ENCODE assay signal across 20 cellular contexts in genomic region chr4:11252149-11252548, GRCh38.
DNase-seq lines count a peak whose midpoint lies in the region; ATAC-seq and TF ChIP-seq lines count a peak whose summit lies in the region.
"Had no signal": no experiment of that assay in that cellular context is flagged by ENCODE, and none has a peak within 500 bp of the region (broad histone marks: within the 10 kb centered on the region; RNA-seq: fewer than 3 reads in every experiment).

No MANE protein-coding gene starts in this region.

- peaks cover 8% of the 10 kb centered on the region in 2 experiments for H3K4me1 Mint-ChIP-seq in H9

- H2AK5ac ChIP-seq in H9 (ENCODE audit: insufficient read length, low read length) (no peak overlapping the region), neuronal stem cell (ENCODE audit: low read depth, low read length) (no peak overlapping the region)

- H3K4ac ChIP-seq in H9 (ENCODE audit: low read depth, low read length) = no peak overlapping the region
- H3K4ac ChIP-seq in neuronal stem cell (ENCODE audit: low read length) = no peak overlapping the region

- no peak overlapping the region for H3K56ac ChIP-seq in H9 (ENCODE audit: insufficient read length, low read depth, low read length)

- H3K27me3 ChIP-seq in H9 (ENCODE audit: insufficient read depth, low read length) (no peaks in the 10 kb centered on the region), OCI-LY3 (ENCODE audit: low read depth, low read length) (no peaks in the 10 kb centered on the region), neuronal stem cell (ENCODE audit: control insufficient read depth in 3 of 3, insufficient read depth in 3 of 3, low read depth in 1 of 3, low read length in 3 of 3) (no peaks in the 10 kb centered on the region)

- H4K5ac ChIP-seq in H9 (ENCODE audit: insufficient read length, low read depth, low read length) = no peak overlapping the region

- H4K91ac ChIP-seq in H9 (ENCODE audit: insufficient read length, low read depth, low read length) (no peak overlapping the region), neuronal stem cell (ENCODE audit: low read depth, low read length, poor library complexity) (no peak overlapping the region)

- H3K9ac ChIP-seq in H9 (ENCODE audit: extremely low read depth, insufficient read length, low read length) (no peak overlapping the region), OCI-LY3 (ENCODE audit: low read length) (no peak overlapping the region), neuronal stem cell (ENCODE audit: low read depth, low read length, poor library complexity) (no peak overlapping the region)
- H3K9ac ChIP-seq: GM23248 had no signal

- H3K23ac ChIP-seq in H9 (ENCODE audit: insufficient read length, low read depth, low read length) = no peak overlapping the region
- no peak overlapping the region for H3K23ac ChIP-seq in neuronal stem cell (ENCODE audit: low read depth, low read length, poor library complexity)

- H3K18ac ChIP-seq in H9 (ENCODE audit: insufficient read length, low read depth, low read length) = no peak overlapping the region
- H3K18ac ChIP-seq in neuronal stem cell (ENCODE audit: low read length) = peak overlapping the region; percentile 9

- H3K79me1 ChIP-seq in H9 (ENCODE audit: insufficient read depth, low read depth, low read length, poor library complexity, severe bottlenecking) = no peaks in the 10 kb centered on the region
- no peaks in the 10 kb centered on the region for H3K79me1 ChIP-seq in neuronal stem cell (ENCODE audit: low read depth, low read length)

- no peaks in the 10 kb centered on the region for H4K20me1 ChIP-seq in H9 (ENCODE audit: control insufficient read depth, insufficient read depth, insufficient read length)
- no peaks in the 10 kb centered on the region for H4K20me1 ChIP-seq in OCI-LY3 (ENCODE audit: insufficient read depth, low read length)

- DNase-seq in GM12865 (ENCODE audit: low read depth) = peak; percentile 41
- peak; percentile 51 for DNase-seq in H9
- no peak for DNase-seq in neuronal stem cell (ENCODE audit: low spot score)
- no peak for DNase-seq in SIG-M5 treated with dmso at 0.1 percent for 504 hours (lab: John Stamatoyannopoulos, UW; ENCODE audit: unreplicated experiment)
- DNase-seq in Right ventricle myocardium inferior (ENCODE audit: missing footprints) = no peak
- DNase-seq: ACHN; CD8-positive, alpha-beta T cell; DND-41; GM23248; MM.1S; NCI-H2029 treated with DMSO at 0.1 percent for 48 hours; NCI-H226; NCI-H526 treated with DMSO at 0.1 percent for 48 hours; SIG-M5; SW 1271 had no signal

- H2BK5ac ChIP-seq in H9 (ENCODE audit: insufficient read length, low read length) = no peak overlapping the region
- no peak overlapping the region for H2BK5ac ChIP-seq in neuronal stem cell (ENCODE audit: low read length)

- WGBS in H9 (ENCODE audit: extremely low coverage, insufficient read length, low lambda C conversion rate) = no CpG with 5 or more reads among the region's 3 CpGs
- no CpG with 5 or more reads among the region's 3 CpGs for WGBS in neuronal stem cell (ENCODE audit: extremely low coverage in 2 of 2, insufficient read length in 2 of 2, insufficient replicate concordance in 1 of 2), 2 donors

- H3K27me3 Mint-ChIP-seq in H9 (ENCODE audit: low read depth) = no peaks in the 10 kb centered on the region

- H3K9me3 ChIP-seq in H9 (ENCODE audit: control insufficient read depth, low read depth, low read length) (no peaks in the 10 kb centered on the region), OCI-LY3 (ENCODE audit: insufficient read depth, low read length) (no peaks in the 10 kb centered on the region), neuronal stem cell (replicated peaks in 1 of 2; ENCODE audit: control insufficient read depth in 2 of 2, insufficient read depth in 1 of 2, low read depth in 1 of 2, low read length in 2 of 2) (no peaks in the 10 kb centered on the region)

- H3K36me3 ChIP-seq in OCI-LY3 (replicated peaks; ENCODE audit: low read depth, low read length) (no peaks in the 10 kb centered on the region), neuronal stem cell (replicated peaks in 1 of 2; ENCODE audit: control insufficient read depth in 2 of 2, insufficient read depth in 2 of 2, low read length in 2 of 2) (no peaks in the 10 kb centered on the region)

- peaks cover 3% of the 10 kb centered on the region; the same call in 1 of the 2 replicates for H3K79me2 ChIP-seq in H9 (ENCODE audit: insufficient read depth, low read length)
- no peaks in the 10 kb centered on the region for H3K79me2 ChIP-seq in OCI-LY3 (ENCODE audit: low read length)

- H3K14ac ChIP-seq in H9 (ENCODE audit: insufficient read depth, low read length) (no peak overlapping the region), neuronal stem cell (ENCODE audit: low read length) (no peak overlapping the region)

- no peaks in the 10 kb centered on the region for H3K23me2 ChIP-seq in H9 (ENCODE audit: insufficient read length, low read depth, low read length, poor library complexity, severe bottlenecking)

- no peak overlapping the region for H3K4me3 Mint-ChIP-seq in H9
- H3K4me3 Mint-ChIP-seq: CD8-positive, alpha-beta T cell; T-helper 2 cell treated with Interferon-gamma antibody and Interleukin-4, amounts not matched to agents 5 μg/mL and 100 μg/mL, for 36 hours had no signal

- H2BK12ac ChIP-seq in H9 (ENCODE audit: insufficient read length, low read depth, low read length) (no peak overlapping the region), neuronal stem cell (ENCODE audit: low read length) (no peak overlapping the region)

- no peak overlapping the region for H3K4me2 ChIP-seq in H9 (ENCODE audit: insufficient read depth, insufficient read length, low read length)
- H3K4me2 ChIP-seq in OCI-LY3 (ENCODE audit: low read length) = peak overlapping the region; percentile 18
- H3K4me2 ChIP-seq in neuronal stem cell (ENCODE audit: insufficient read depth, low read length, poor library complexity, severe bottlenecking) = no peak overlapping the region

- H3K4me3 ChIP-seq in GM12865 (ENCODE audit: low read depth, low read length) (no peak overlapping the region), OCI-LY3 (ENCODE audit: low read length) (no peak overlapping the region), neuronal stem cell (ENCODE audit: low read length in 2 of 2) (no peak overlapping the region)
- H3K4me3 ChIP-seq: GM23248 had no signal

- no peak overlapping the region for H2BK20ac ChIP-seq in H9 (ENCODE audit: low read depth, low read length, poor library complexity, severe bottlenecking)

- intact Hi-C loops in Right ventricle myocardium inferior (cut with DNase I) = no loop called here

- peak overlapping the region in 1 of 3 experiments; percentile 11; a peak in 1 of 7 replicates for H3K27ac Mint-ChIP-seq in H9
- H3K27ac Mint-ChIP-seq: CD8-positive, alpha-beta T cell; T-helper 2 cell treated with Interferon-gamma antibody and Interleukin-4, amounts not matched to agents 5 μg/mL and 100 μg/mL, for 36 hours had no signal

- TF ChIP-seq CTCF in GM12865 (IDR thresholded peaks at IDR 0.05; ENCODE audit: insufficient read depth, low read depth, low read length, missing control alignments) (no peak), H9 (conservative IDR thresholded peaks at IDR 0.05) (peak; percentile 37; the same call in 2 of the 3 replicates), OCI-LY3 (IDR thresholded peaks at IDR 0.05; ENCODE audit: low read depth, low read length) (peak; percentile 66)

- peaks cover 0 to 2% of the 10 kb centered on the region in 2 experiments; a peak in 3 of 5 replicates for H3K9me3 Mint-ChIP-seq in H9
- H3K9me3 Mint-ChIP-seq: CD8-positive, alpha-beta T cell; T-helper 2 cell treated with Interferon-gamma antibody and Interleukin-4, amounts not matched to agents 5 μg/mL and 100 μg/mL, for 36 hours had no signal

- H2AFZ ChIP-seq in H9 (ENCODE audit: low read length) (no peak overlapping the region), OCI-LY3 (ENCODE audit: low read depth, low read length) (no peak overlapping the region), neuronal stem cell (ENCODE audit: low read length) (no peak overlapping the region)
- H2AFZ ChIP-seq: GM23248 had no signal

- no peak overlapping the region for H2BK120ac ChIP-seq in H9 (ENCODE audit: low read depth, low read length, poor library complexity, severe bottlenecking)
- H2BK120ac ChIP-seq in neuronal stem cell (ENCODE audit: low read depth, low read length) = no peak overlapping the region

- H3K27ac ChIP-seq in H9 (ENCODE audit: insufficient read length, low read depth, low read length) (no peak overlapping the region), OCI-LY3 (ENCODE audit: low read length) (no peak overlapping the region), neuronal stem cell (replicated peaks; ENCODE audit: low read length) (no peak overlapping the region)
- H3K27ac ChIP-seq: GM23248 had no signal

- no peak overlapping the region for H3T11ph ChIP-seq in H9 (ENCODE audit: low read length)

- H2BK15ac ChIP-seq in H9 (ENCODE audit: low read depth, low read length) (no peak overlapping the region), neuronal stem cell (ENCODE audit: low read length) (no peak overlapping the region)

- ATAC-seq in HG03095 (IDR thresholded peaks at IDR 0.05; ENCODE audit: unreplicated experiment) = no peak
- no peak for ATAC-seq in Right ventricle myocardium inferior
- ATAC-seq: CD8-positive, alpha-beta T cell; HepG2; Panc1 had no signal

- H3K36me3 Mint-ChIP-seq in H9 (ENCODE audit: insufficient read depth in 1 of 3, low read depth in 3 of 3) = no peaks in the 10 kb centered on the region
- H3K36me3 Mint-ChIP-seq: CD8-positive, alpha-beta T cell had no signal

- no peak overlapping the region for H4K8ac ChIP-seq in H9 (replicated peaks; ENCODE audit: insufficient read length, low read depth, low read length)
- no peak overlapping the region for H4K8ac ChIP-seq in neuronal stem cell (ENCODE audit: low read depth, low read length)

- H3K4me1 ChIP-seq in H9 (ENCODE audit: insufficient read depth, low read length) (peaks cover 2% of the 10 kb centered on the region; the same call in 1 of the 2 replicates), OCI-LY3 (ENCODE audit: low read length) (peaks cover 20% of the 10 kb centered on the region), neuronal stem cell (ENCODE audit: control insufficient read depth in 2 of 2, insufficient read depth in 1 of 2, low read depth in 1 of 2, low read length in 2 of 2) (no peaks in the 10 kb centered on the region)

Comparison
In these comparisons a context has a peak if more than half of its experiments do, and no peak if none do; other contexts are left out.
1. DNase-seq: peak in GM12865 (single experiment) and H9 (single experiment); none in neuronal stem cell (single experiment), SIG-M5 treated with dmso at 0.1 percent for 504 hours (single experiment) and Right ventricle myocardium inferior (single experiment).